Comparison of ENCODE assay signal across 28 cellular contexts in the genomic region with DNA sequence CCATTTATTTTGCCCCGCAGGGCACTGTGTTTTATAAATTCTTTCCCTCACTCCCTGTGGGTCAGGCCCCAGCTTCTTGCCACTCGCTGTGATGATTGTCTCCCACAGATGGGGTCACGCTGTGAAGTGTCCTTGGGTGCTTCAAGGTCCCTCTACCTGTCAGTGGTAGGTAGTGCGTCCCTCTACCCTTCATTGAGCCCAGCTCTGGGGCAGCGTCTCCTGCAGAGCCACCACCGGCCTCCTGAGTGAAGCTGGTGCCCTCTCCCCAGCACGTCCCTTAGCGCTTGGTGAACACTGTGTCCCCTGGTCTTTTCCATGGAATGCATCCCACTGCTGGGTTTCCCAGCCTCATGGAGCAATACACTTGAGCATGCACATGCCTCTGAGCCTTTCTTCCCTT.
A peak's percentile ranks its signal among the peaks of the same experiment; 100 is the strongest.
DNase-seq lines count a peak whose midpoint lies in the region; ATAC-seq and TF ChIP-seq lines count a peak whose summit lies in the region.
"Had no signal": no experiment of that assay in that cellular context is flagged by ENCODE, and none has a peak within 500 bp of the region (broad histone marks: within the 10 kb centered on the region; RNA-seq: fewer than 3 reads in every experiment).

No MANE protein-coding gene starts in this region.

- no peaks in the 10 kb centered on the region for H3K27me3 Mint-ChIP-seq in activated naive CD8-positive, alpha-beta T cell treated with anti-CD3 and anti-CD28 coated beads for 36 hours
- H3K27me3 Mint-ChIP-seq in HFFc6 (ENCODE audit: insufficient read depth), result peaks cover 12% of the 10 kb centered on the region
- H3K27me3 Mint-ChIP-seq: T-cell had no signal

- H3K36me3 Mint-ChIP-seq in activated naive CD8-positive, alpha-beta T cell treated with anti-CD3 and anti-CD28 coated beads for 36 hours, result no peaks in the 10 kb centered on the region
- H3K36me3 Mint-ChIP-seq in HFFc6 (ENCODE audit: low read depth), result no peaks in the 10 kb centered on the region
- H3K36me3 Mint-ChIP-seq: CD8-positive, alpha-beta T cell; immature natural killer cell; T-cell had no signal

- no peak overlapping the region for H2BK12ac ChIP-seq in neuronal stem cell (ENCODE audit: low read length)

- ATAC-seq in SK-N-SH treated with all-trans-retinoic acid at 6 μM for 48 hours, result no peak; the same call in 2 of the 3 replicates
- ATAC-seq in HG03159 (IDR thresholded peaks at IDR 0.05; ENCODE audit: unreplicated experiment), result no peak
- ATAC-seq: CD8-positive, alpha-beta T cell; esophagus mucosa; foreskin keratinocyte; left lobe of liver; T-cell; upper lobe of right lung had no signal

- H2BK120ac ChIP-seq in neuronal stem cell (ENCODE audit: low read depth, low read length), result no peak overlapping the region

- H3K27ac Mint-ChIP-seq in activated naive CD8-positive, alpha-beta T cell treated with anti-CD3 and anti-CD28 coated beads for 36 hours, result peak overlapping the region; percentile 51
- no peak overlapping the region for H3K27ac Mint-ChIP-seq in HFFc6
- H3K27ac Mint-ChIP-seq: CD8-positive, alpha-beta T cell; T-cell had no signal

- TF ChIP-seq CTCF in SK-N-SH (IDR thresholded peaks at IDR 0.05), result no peak
- no peak for TF ChIP-seq CTCF in HFFc6 (IDR thresholded peaks at IDR 0.05)

- H3K14ac ChIP-seq in neuronal stem cell (ENCODE audit: low read length), result no peak overlapping the region

- no peak overlapping the region for H2AK5ac ChIP-seq in neuronal stem cell (ENCODE audit: low read depth, low read length)

- no peaks in the 10 kb centered on the region for H3F3A ChIP-seq in SK-N-SH (replicated peaks; ENCODE audit: insufficient read depth)

- no peak overlapping the region for H2BK15ac ChIP-seq in neuronal stem cell (ENCODE audit: low read length)

- H4K91ac ChIP-seq in neuronal stem cell (ENCODE audit: low read depth, low read length, poor library complexity), result no peak overlapping the region

- no peak for TF ChIP-seq RAD21 in SK-N-SH (IDR thresholded peaks at IDR 0.05; ENCODE audit: low read length)

- H3K79me1 ChIP-seq in neuronal stem cell (ENCODE audit: low read depth, low read length), result no peaks in the 10 kb centered on the region

- no peaks in the 10 kb centered on the region for H3K79me2 ChIP-seq in SK-N-SH (ENCODE audit: insufficient read depth)

- no peak overlapping the region for H3K23ac ChIP-seq in neuronal stem cell (ENCODE audit: low read depth, low read length, poor library complexity)

- H3K27ac ChIP-seq in SK-N-SH (ENCODE audit: low read depth in 2 of 2, low read length in 1 of 2), result no peak overlapping the region
- H3K27ac ChIP-seq in neuronal stem cell (replicated peaks; ENCODE audit: low read length), result no peak overlapping the region
- H3K27ac ChIP-seq: foreskin keratinocyte, GM23248, Peyer's patch, upper lobe of right lung had no signal

- H3K9me2 ChIP-seq in SK-N-SH, result no peaks in the 10 kb centered on the region

- no peaks in the 10 kb centered on the region for H3K4me1 ChIP-seq in SK-N-SH (ENCODE audit: control insufficient read depth in 1 of 2, insufficient read depth in 2 of 2, low read depth in 1 of 2, low read length in 1 of 2)
- H3K4me1 ChIP-seq in neuronal stem cell (ENCODE audit: control insufficient read depth in 2 of 2, insufficient read depth in 1 of 2, low read depth in 1 of 2, low read length in 2 of 2), result no peaks in the 10 kb centered on the region
- H3K4me1 ChIP-seq: foreskin keratinocyte, Peyer's patch, upper lobe of right lung had no signal

- no peak overlapping the region for H3K4ac ChIP-seq in neuronal stem cell (ENCODE audit: low read length)

- H3K4me3 ChIP-seq in SK-N-SH (ENCODE audit: low read depth in 2 of 2, low read length in 1 of 2) (no peak overlapping the region), neuronal stem cell (ENCODE audit: low read length in 2 of 2) (no peak overlapping the region)
- H3K4me3 ChIP-seq: GM23248, Peyer's patch, upper lobe of right lung had no signal

- POLR2A ChIA-PET in SK-N-SH (lab: Yijun Ruan, JAX), result no interaction called here

- H2BK5ac ChIP-seq in neuronal stem cell (ENCODE audit: low read length), result no peak overlapping the region

- DNase-seq in SK-N-SH (peak; percentile 20), HuH-7 (ENCODE audit: low spot score) (peak; percentile 8), neuronal stem cell (ENCODE audit: low spot score) (no peak), cortex of kidney (lab: John Stamatoyannopoulos, UW) (no peak), HFFc6 (no peak)
- no peak for DNase-seq in activated naive CD8-positive, alpha-beta T cell treated with anti-CD3 and anti-CD28 coated beads for 36 hours
- DNase-seq: activated CD4-positive, alpha-beta T cell treated with anti-CD3 and anti-CD28 coated beads for 1 hour; activated gamma-delta T cell treated with Interleukin-2 at 50 U/mL for 16 hours; activated T-cell treated with anti-CD3 and anti-CD28 coated beads, Interleukin-2, amount 50 U/mL, for 1 hour; amniotic stem cell; CD8-positive, alpha-beta T cell; DMS79; effector CD8-positive, alpha-beta T cell; foreskin keratinocyte; immature natural killer cell; mesenchymal stem cell; naive B cell; NCI-H1417 treated with DMSO at 0.1 percent for 48 hours; NCI-H510A; occipital lobe; Peyer's patch; T-cell; upper lobe of right lung had no signal

- no peaks in the 10 kb centered on the region for H3K9me3 Mint-ChIP-seq in activated naive CD8-positive, alpha-beta T cell treated with anti-CD3 and anti-CD28 coated beads for 36 hours
- H3K9me3 Mint-ChIP-seq in HFFc6, result no peaks in the 10 kb centered on the region
- H3K9me3 Mint-ChIP-seq: CD8-positive, alpha-beta T cell; immature natural killer cell; naive B cell; T-cell had no signal

- peaks cover 5% of the 10 kb centered on the region for H3K4me1 Mint-ChIP-seq in activated naive CD8-positive, alpha-beta T cell treated with anti-CD3 and anti-CD28 coated beads for 36 hours
- no peaks in the 10 kb centered on the region; the same call in 1 of the 2 replicates for H3K4me1 Mint-ChIP-seq in HFFc6 (ENCODE audit: low read depth)
- H3K4me1 Mint-ChIP-seq: immature natural killer cell, naive B cell had no signal

- no peak overlapping the region for H4K8ac ChIP-seq in neuronal stem cell (ENCODE audit: low read depth, low read length)

- H2AFZ ChIP-seq in SK-N-SH (ENCODE audit: low read depth) (no peak overlapping the region), neuronal stem cell (ENCODE audit: low read length) (no peak overlapping the region)
- H2AFZ ChIP-seq: GM23248 had no signal

- no peaks in the 10 kb centered on the region for H3K9me3 ChIP-seq in SK-N-SH
- no peaks in the 10 kb centered on the region for H3K9me3 ChIP-seq in neuronal stem cell (replicated peaks in 1 of 2; ENCODE audit: control insufficient read depth in 2 of 2, insufficient read depth in 1 of 2, low read depth in 1 of 2, low read length in 2 of 2)
- H3K9me3 ChIP-seq: Peyer's patch, upper lobe of right lung had no signal

- peak overlapping the region; percentile 12 for H3K18ac ChIP-seq in neuronal stem cell (ENCODE audit: low read length)

- CTCF ChIA-PET in SK-N-SH (lab: Yijun Ruan, JAX), result no interaction called here

- WGBS in SK-N-SH (ENCODE audit: low lambda C conversion rate), result 65% methylated on average over 3 of the region's 8 CpGs
- no CpG with 5 or more reads among the region's 8 CpGs for WGBS in neuronal stem cell (ENCODE audit: extremely low coverage in 2 of 2, insufficient read length in 2 of 2, insufficient replicate concordance in 1 of 2), 2 donors

- no peaks in the 10 kb centered on the region for H4K20me1 ChIP-seq in SK-N-SH (ENCODE audit: insufficient read depth)

- no peak overlapping the region for H3K4me2 ChIP-seq in SK-N-SH
- no peak overlapping the region for H3K4me2 ChIP-seq in neuronal stem cell (ENCODE audit: insufficient read depth, low read length, poor library complexity, severe bottlenecking)

- H3K4me3 Mint-ChIP-seq in activated naive CD8-positive, alpha-beta T cell treated with anti-CD3 and anti-CD28 coated beads for 36 hours, result no peak overlapping the region
- H3K4me3 Mint-ChIP-seq in HFFc6, result no peak overlapping the region
- H3K4me3 Mint-ChIP-seq: CD8-positive, alpha-beta T cell; immature natural killer cell; T-cell had no signal

- H3K9ac ChIP-seq in SK-N-SH (no peak overlapping the region), neuronal stem cell (ENCODE audit: low read depth, low read length, poor library complexity) (no peak overlapping the region)
- H3K9ac ChIP-seq: GM23248 had no signal

- H3K36me3 ChIP-seq in SK-N-SH (replicated peaks in 1 of 2; ENCODE audit: control insufficient read depth in 1 of 2, insufficient read depth in 2 of 2, low read length in 1 of 2) (no peaks in the 10 kb centered on the region), neuronal stem cell (replicated peaks in 1 of 2; ENCODE audit: control insufficient read depth in 2 of 2, insufficient read depth in 2 of 2, low read length in 2 of 2) (no peaks in the 10 kb centered on the region)
- H3K36me3 ChIP-seq: Peyer's patch, upper lobe of right lung had no signal

- TF ChIP-seq EP300 in SK-N-SH (IDR thresholded peaks at IDR 0.05; ENCODE audit: borderline replicate concordance in 1 of 2, low read depth in 1 of 2, low read length in 1 of 2), result no peak

- H3K27me3 ChIP-seq in SK-N-SH (ENCODE audit: insufficient read depth) (no peaks in the 10 kb centered on the region), neuronal stem cell (ENCODE audit: control insufficient read depth in 3 of 3, insufficient read depth in 3 of 3, low read depth in 1 of 3, low read length in 3 of 3) (no peaks in the 10 kb centered on the region)
- H3K27me3 ChIP-seq: foreskin keratinocyte, Peyer's patch, upper lobe of right lung had no signal

TF ChIP-seq in SK-N-SH, 30 proteins besides CTCF, POLR2A, EP300 and RAD21 (continues in another document):
- TF ChIP-seq POLR2AphosphoS5 (IDR thresholded peaks at IDR 0.05; ENCODE audit: low read depth, low read length), result no peak
- TF ChIP-seq, protein P1, sequence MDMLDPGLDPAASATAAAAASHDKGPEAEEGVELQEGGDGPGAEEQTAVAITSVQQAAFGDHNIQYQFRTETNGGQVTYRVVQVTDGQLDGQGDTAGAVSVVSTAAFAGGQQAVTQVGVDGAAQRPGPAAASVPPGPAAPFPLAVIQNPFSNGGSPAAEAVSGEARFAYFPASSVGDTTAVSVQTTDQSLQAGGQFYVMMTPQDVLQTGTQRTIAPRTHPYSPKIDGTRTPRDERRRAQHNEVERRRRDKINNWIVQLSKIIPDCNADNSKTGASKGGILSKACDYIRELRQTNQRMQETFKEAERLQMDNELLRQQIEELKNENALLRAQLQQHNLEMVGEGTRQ (IDR thresholded peaks at IDR 0.05; ENCODE audit: borderline replicate concordance, low read depth, low read length), result no peak

TF ChIP-seq in SK-N-SH treated with all-trans-retinoic acid at 6 μM for 48 hours, 23 proteins besides CTCF, POLR2A, EP300 and RAD21 (continues in another document):
- no peak for TF ChIP-seq CREB5 (CRISPR knock-in tag; IDR thresholded peaks at IDR 0.05; ENCODE audit: low read depth)

Comparison
In these comparisons a context has a peak if more than half of its experiments do, and no peak if none do; other contexts are left out.
1. DNase-seq: peak in SK-N-SH (single experiment) and HuH-7 (single experiment); none in activated naive CD8-positive, alpha-beta T cell treated with anti-CD3 and anti-CD28 coated beads for 36 hours (single experiment), neuronal stem cell (single experiment), cortex of kidney (single experiment) and HFFc6 (single experiment).